16 cellular contexts compared by ENCODE assay signal in genomic region chr7:26365897-26366267, GRCh38.
"Had no signal": no experiment of that assay in that cellular context is flagged by ENCODE, and none has a peak within 500 bp of the region (broad histone marks: within the 10 kb centered on the region; RNA-seq: fewer than 3 reads in every experiment).

No MANE protein-coding gene starts in this region.

- H3K4me1 Mint-ChIP-seq: stimulated activated effector memory CD8-positive, alpha-beta T cell treated with anti-CD3 and anti-CD28 coated beads, Interleukin-12 subunit alpha, Interleukin-12 subunit beta, amount 100 ng/mL, for 72 hours had no signal

- H3K9me3 Mint-ChIP-seq: activated naive CD8-positive, alpha-beta T cell treated with anti-CD3 and anti-CD28 coated beads for 36 hours; activated T-helper 1 cell treated with anti-CD3 and anti-CD28 coated beads, Interleukin-12 subunit alpha, Interleukin-12 subunit beta, Interleukin-2, Interleukin-4 antibody, amounts not matched to agents 30 ng/mL and 10 ng/mL and 1 ng/mL, durations not matched to agents 14 hours and 24 hours and 36 hours; naive B cell; stimulated activated effector memory CD8-positive, alpha-beta T cell treated with anti-CD3 and anti-CD28 coated beads, Interleukin-12 subunit alpha, Interleukin-12 subunit beta, amount 100 ng/mL, for 72 hours had no signal

- H3K4me3 ChIP-seq: mucosa of descending colon, ovary, stomach had no signal

- DNase-seq: activated CD4-positive, alpha-beta T cell treated with anti-CD3 and anti-CD28 coated beads, Interleukin-2, amount 50 U/mL, for 4 hours; activated naive CD8-positive, alpha-beta T cell treated with anti-CD3 and anti-CD28 coated beads for 36 hours; amniotic stem cell; dermis blood vessel endothelial cell; effector memory CD4-positive, alpha-beta T cell; glutamatergic neuron; left lung; mucosa of descending colon; naive B cell; ovary; stimulated activated CD4-positive, alpha-beta T cell treated with anti-CD3 and anti-CD28 coated beads, Interleukin-4, amount 100 ng/mL, for 24 hours; stomach; trophoblast cell had no signal

- H3K36me3 ChIP-seq: ovary, stomach had no signal

- H3K9me3 ChIP-seq: left lung, mucosa of descending colon, ovary, stomach had no signal

- H3K27ac ChIP-seq: foreskin keratinocyte, left lung, ovary, stomach had no signal

- H3K27ac Mint-ChIP-seq: activated naive CD8-positive, alpha-beta T cell treated with anti-CD3 and anti-CD28 coated beads for 36 hours; activated T-helper 1 cell treated with anti-CD3 and anti-CD28 coated beads, Interleukin-12 subunit alpha, Interleukin-12 subunit beta, Interleukin-2, Interleukin-4 antibody, amounts not matched to agents 30 ng/mL and 10 ng/mL and 1 ng/mL, durations not matched to agents 14 hours and 24 hours and 36 hours had no signal

- H3K27me3 Mint-ChIP-seq: activated naive CD8-positive, alpha-beta T cell treated with anti-CD3 and anti-CD28 coated beads for 36 hours; naive B cell had no signal

- H3K27me3 ChIP-seq: foreskin keratinocyte, ovary had no signal

- H3K4me1 ChIP-seq: foreskin keratinocyte had no signal

- ATAC-seq: stimulated activated effector memory CD8-positive, alpha-beta T cell treated with anti-CD3 and anti-CD28 coated beads, Interleukin-12 subunit alpha, Interleukin-12 subunit beta, amount 100 ng/mL, for 72 hours had no signal

- H3K4me3 Mint-ChIP-seq: activated naive CD8-positive, alpha-beta T cell treated with anti-CD3 and anti-CD28 coated beads for 36 hours; activated T-helper 1 cell treated with anti-CD3 and anti-CD28 coated beads, Interleukin-12 subunit alpha, Interleukin-12 subunit beta, Interleukin-2, Interleukin-4 antibody, amounts not matched to agents 30 ng/mL and 10 ng/mL and 1 ng/mL, durations not matched to agents 14 hours and 24 hours and 36 hours; naive B cell; stimulated activated effector memory CD8-positive, alpha-beta T cell treated with anti-CD3 and anti-CD28 coated beads, Interleukin-12 subunit alpha, Interleukin-12 subunit beta, amount 100 ng/mL, for 72 hours had no signal
